Comparison of ENCODE assay signal across 17 cellular contexts in genomic region chr18:36638224-36638623, GRCh38.
A peak's percentile ranks its signal among the peaks of the same experiment; 100 is the strongest.
DNase-seq lines count a peak whose midpoint lies in the region; ATAC-seq, FAIRE-seq and TF ChIP-seq lines count a peak whose summit lies in the region.
"Had no signal": no experiment of that assay in that cellular context is flagged by ENCODE, and none has a peak within 500 bp of the region (broad histone marks: within the 10 kb centered on the region; RNA-seq: fewer than 3 reads in every experiment).

No MANE protein-coding gene starts in this region.

- TF ChIP-seq POLR2A in GM12878 (IDR thresholded peaks at IDR 0.05; ENCODE audit: low read depth, low read length) = no peak

- peak in 1 of 2 experiments; percentile 83; a peak in 2 of 4 replicates for TF ChIP-seq EP300 in GM12878 (IDR thresholded peaks at IDR 0.05; ENCODE audit: borderline replicate concordance in 1 of 2, control insufficient read depth in 1 of 2, low read depth in 2 of 2, low read length in 2 of 2)

- no peaks in the 10 kb centered on the region for H3K79me2 ChIP-seq in GM12878 (ENCODE audit: control insufficient read depth, insufficient read depth, low read length)

- no peaks in the 10 kb centered on the region for H3K36me3 ChIP-seq in GM12878 (ENCODE audit: control insufficient read depth in 2 of 2, insufficient read depth in 2 of 2, low read length in 1 of 2)
- H3K36me3 ChIP-seq: colonic mucosa, pancreas had no signal

- WGBS in GM12878 (ENCODE audit: insufficient coverage, insufficient replicate concordance, low lambda C conversion rate, missing lambda C conversion rate) = 0% methylated on average over 4 of the region's 4 CpGs

- H3K27ac ChIP-seq in GM12878 (ENCODE audit: control insufficient read depth, insufficient read depth) (peak overlapping the region; percentile 94), foreskin keratinocyte (no peak overlapping the region)
- H3K27ac ChIP-seq: C4-2B, colonic mucosa, pancreas, testis had no signal

- H3K9me3 ChIP-seq in GM12878 (replicated peaks; ENCODE audit: control insufficient read depth, insufficient read depth, low read length) = no peaks in the 10 kb centered on the region
- H3K9me3 ChIP-seq: colonic mucosa, pancreas, testis had no signal

- POLR2A ChIA-PET in GM12878 (lab: Charles Lee) = interaction anchor here (1.6 kb wide), 1 partner anchor 33 kb away, joined by 5 read pairs; no protein-coding TSS in a partner anchor

- no peak for TF ChIP-seq CTCF in GM12878 (IDR thresholded peaks at IDR 0.05 in 2 of 3, conservative IDR thresholded peaks at IDR 0.05 in 1 of 3; ENCODE audit: control insufficient read depth in 2 of 3, extremely low read depth in 1 of 3, insufficient read depth in 1 of 3, low read depth in 3 of 3, low read length in 3 of 3)
- no peak for TF ChIP-seq CTCF in foreskin keratinocyte (conservative IDR thresholded peaks at IDR 0.05)

- intact Hi-C loops in GM12878 (cut with micrococcal nuclease; ENCODE audit: unreplicated experiment) = loop anchor here (2.0 to 5.0 kb wide), 3 partner anchors 17 to 141 kb away; no protein-coding TSS in a partner anchor

- BruUV-seq in GM12878 (replicated peaks; lab: Mats Ljungman, UMichigan) = no TSS peak

- FAIRE-seq in GM12878 (lab: Jason Lieb, UNC) = peak; percentile 85
- FAIRE-seq: pancreas had no signal

- peak overlapping the region; percentile 79 for H3K4me2 ChIP-seq in GM12878 (ENCODE audit: control insufficient read depth, insufficient read depth)

- H2AFZ ChIP-seq in GM12878 (ENCODE audit: control insufficient read depth, low read depth, low read length) = peak overlapping the region; percentile 37; the same call in 1 of the 2 replicates

- TF ChIP-seq RAD21 in GM12878 (IDR thresholded peaks at IDR 0.05; ENCODE audit: insufficient read depth, low read depth, low read length) = no peak

- peaks cover 58% of the 10 kb centered on the region for H3K4me1 ChIP-seq in GM12878 (ENCODE audit: control insufficient read depth, insufficient read depth, low read length)
- peaks cover 17% of the 10 kb centered on the region for H3K4me1 ChIP-seq in foreskin keratinocyte
- H3K4me1 ChIP-seq: colonic mucosa, pancreas, testis had no signal

- H3K27me3 ChIP-seq in GM12878 (replicated peaks in 1 of 2; ENCODE audit: control insufficient read depth in 2 of 2, insufficient read depth in 2 of 2, low read length in 1 of 2) = no peaks in the 10 kb centered on the region
- H3K27me3 ChIP-seq in foreskin keratinocyte = no peaks in the 10 kb centered on the region
- H3K27me3 ChIP-seq: colonic mucosa, pancreas, testis had no signal

- CTCF ChIA-PET in GM12878 (lab: Yijun Ruan, JAX) = interaction anchor here (1.3 to 1.8 kb wide), 3 partner anchors 13 to 50 kb away, joined by 4 to 7 read pairs (median 6); no protein-coding TSS in a partner anchor

- H3K4me3 ChIP-seq in GM12878 = no peak overlapping the region
- H3K4me3 ChIP-seq: colonic mucosa, pancreas, testis had no signal

- DNase-seq in GM12878 (ENCODE audit: low read depth, low spot score) (peak; percentile 92), amygdala (lab: John Stamatoyannopoulos, UW) (no peak), NCI-H526 treated with DMSO at 0.1 percent for 48 hours (lab: John Stamatoyannopoulos, UW) (no peak), iPS-NIHi11 (ENCODE audit: low spot score) (no peak), foreskin keratinocyte (no peak)
- DNase-seq: activated B cell treated with CpG ODN at 0.5 μM for 24 hours; activated gamma-delta T cell treated with Interleukin-2 at 50 U/mL for 16 hours; colonic mucosa; foreskin melanocyte; NCI-H2081 treated with DMSO at 0.1 percent for 48 hours; pancreas; stimulated activated CD4-positive, alpha-beta T cell treated with anti-CD3 and anti-CD28 coated beads, Interleukin-4, amount 100 ng/mL, for 4 hours; testis had no signal

- no peaks in the 10 kb centered on the region for H4K20me1 ChIP-seq in GM12878 (ENCODE audit: control insufficient read depth, insufficient read depth)

- no peak overlapping the region for H3K9ac ChIP-seq in GM12878 (ENCODE audit: control insufficient read depth, insufficient read depth, low read length)

- in situ Hi-C loops in GM12878 (cut with MboI) = no loop called here

- RAD21 ChIA-PET in GM12878 (lab: Charles Lee; ENCODE audit: unreplicated experiment) = interaction anchor here (0.6 to 1.2 kb wide), 2 partner anchors 16 to 272 kb away, joined by 3 read pairs; no protein-coding TSS in a partner anchor

- ATAC-seq in GM18858 (IDR thresholded peaks at IDR 0.05; ENCODE audit: unreplicated experiment) = peak; percentile 93
- peak; percentile 85 for ATAC-seq in GM21423 (IDR thresholded peaks at IDR 0.05; ENCODE audit: unreplicated experiment)
- peak; percentile 85 for ATAC-seq in HG03039 (IDR thresholded peaks at IDR 0.05; ENCODE audit: unreplicated experiment)
- peak; percentile 88 for ATAC-seq in GM12878
- ATAC-seq in foreskin keratinocyte = no peak
- ATAC-seq: pancreas had no signal

- SMC1A ChIA-PET in GM12878 (lab: Charles Lee; ENCODE audit: uncharacterized antibody, unreplicated experiment) = interaction anchor here (0.8 to 6.5 kb wide), 8 partner anchors 13 to 253 kb away, joined by 3 to 32 read pairs (median 8); no protein-coding TSS in a partner anchor

TF ChIP-seq in GM12878, 131 proteins besides CTCF, POLR2A, EP300 and RAD21 (continues in another document):
- TF ChIP-seq JUND (IDR thresholded peaks at IDR 0.05; ENCODE audit: low read depth, low read length) = peak; percentile 89
- TF ChIP-seq, protein P1, sequence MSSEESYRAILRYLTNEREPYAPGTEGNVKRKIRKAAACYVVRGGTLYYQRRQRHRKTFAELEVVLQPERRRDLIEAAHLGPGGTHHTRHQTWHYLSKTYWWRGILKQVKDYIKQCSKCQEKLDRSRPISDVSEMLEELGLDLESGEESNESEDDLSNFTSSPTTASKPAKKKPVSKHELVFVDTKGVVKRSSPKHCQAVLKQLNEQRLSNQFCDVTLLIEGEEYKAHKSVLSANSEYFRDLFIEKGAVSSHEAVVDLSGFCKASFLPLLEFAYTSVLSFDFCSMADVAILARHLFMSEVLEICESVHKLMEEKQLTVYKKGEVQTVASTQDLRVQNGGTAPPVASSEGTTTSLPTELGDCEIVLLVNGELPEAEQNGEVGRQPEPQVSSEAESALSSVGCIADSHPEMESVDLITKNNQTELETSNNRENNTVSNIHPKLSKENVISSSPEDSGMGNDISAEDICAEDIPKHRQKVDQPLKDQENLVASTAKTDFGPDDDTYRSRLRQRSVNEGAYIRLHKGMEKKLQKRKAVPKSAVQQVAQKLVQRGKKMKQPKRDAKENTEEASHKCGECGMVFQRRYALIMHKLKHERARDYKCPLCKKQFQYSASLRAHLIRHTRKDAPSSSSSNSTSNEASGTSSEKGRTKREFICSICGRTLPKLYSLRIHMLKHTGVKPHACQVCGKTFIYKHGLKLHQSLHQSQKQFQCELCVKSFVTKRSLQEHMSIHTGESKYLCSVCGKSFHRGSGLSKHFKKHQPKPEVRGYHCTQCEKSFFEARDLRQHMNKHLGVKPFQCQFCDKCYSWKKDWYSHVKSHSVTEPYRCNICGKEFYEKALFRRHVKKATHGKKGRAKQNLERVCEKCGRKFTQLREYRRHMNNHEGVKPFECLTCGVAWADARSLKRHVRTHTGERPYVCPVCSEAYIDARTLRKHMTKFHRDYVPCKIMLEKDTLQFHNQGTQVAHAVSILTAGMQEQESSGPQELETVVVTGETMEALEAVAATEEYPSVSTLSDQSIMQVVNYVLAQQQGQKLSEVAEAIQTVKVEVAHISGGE (CRISPR knock-in tag; IDR thresholded peaks at IDR 0.05) = no peak
- no peak for TF ChIP-seq SMC3 (IDR thresholded peaks at IDR 0.05; ENCODE audit: borderline replicate concordance, low read length)
- no peak for TF ChIP-seq HDAC2 (IDR thresholded peaks at IDR 0.05)
- TF ChIP-seq RUNX3 (IDR thresholded peaks at IDR 0.05; ENCODE audit: low read length) = peak; percentile 99
- no peak for TF ChIP-seq SKIL (IDR thresholded peaks at IDR 0.05; ENCODE audit: low read depth, poor library complexity, severe bottlenecking)
- no peak for TF ChIP-seq FOXK2 (IDR thresholded peaks at IDR 0.05)
- TF ChIP-seq CREM (IDR thresholded peaks at IDR 0.05; ENCODE audit: low read depth) = peak; percentile 74
- peak; percentile 83 for TF ChIP-seq BCL3 (IDR thresholded peaks at IDR 0.05; ENCODE audit: borderline replicate concordance, insufficient read depth, low read depth, low read length, poor library complexity, severe bottlenecking)
- TF ChIP-seq ZNF384 (IDR thresholded peaks at IDR 0.05; ENCODE audit: borderline replicate concordance, low read depth, low read length) = no peak
